21 cellular contexts compared by ENCODE assay signal in genomic region chr2:113206251-113206650, GRCh38. TPM values are rescaled to one million over a fixed set of nuclear protein-coding genes. Genes with fewer than 3 reads are reported as not detected.
DNase-seq lines count a peak whose midpoint lies in the region; ATAC-seq, FAIRE-seq and TF ChIP-seq lines count a peak whose summit lies in the region.
"Had no signal": no experiment of that assay in that cellular context is flagged by ENCODE, and none has a peak within 500 bp of the region (broad histone marks: within the 10 kb centered on the region; RNA-seq: fewer than 3 reads in every experiment).

No MANE protein-coding gene starts in this region.

- H3K36me3 Mint-ChIP-seq in T-helper 1 cell treated with Interleukin-12 subunit alpha and Interleukin-12 subunit beta and Interleukin-4 antibody, amounts not matched to agents 30 μg/mL and 1 μg/mL, for 36 hours (ENCODE audit: low read depth), result peaks cover 13% of the 10 kb centered on the region
- H3K36me3 Mint-ChIP-seq in CD8-positive, alpha-beta memory T cell, result peaks cover 0 to 23% (median 0%) of the 10 kb centered on the region in 3 donors
- H3K36me3 Mint-ChIP-seq in activated T-helper 17 cell treated with anti-CD3 and anti-CD28 coated beads, Interleukin-2, amount 50 U/mL, for 72 hours (ENCODE audit: low read depth), result peaks cover 28% of the 10 kb centered on the region
- peaks cover 0 to 19% (median 0%) of the 10 kb centered on the region in 3 donors for H3K36me3 Mint-ChIP-seq in naive thymus-derived CD8-positive, alpha-beta T cell
- H3K36me3 Mint-ChIP-seq: brain had no signal

- CTCF ChIA-PET in CD8-positive, alpha-beta memory T cell (lab: Charles Lee), result interaction anchor here (0.8 to 18.6 kb wide), 9 partner anchors 13 to 205 kb away, joined by 3 to 470 read pairs (median 4); no protein-coding TSS in a partner anchor

- peaks cover 8% of the 10 kb centered on the region for H3K4me1 ChIP-seq in CD8-positive, alpha-beta memory T cell (ENCODE audit: insufficient read depth, low read length)
- peaks cover 28 to 33% of the 10 kb centered on the region in 2 donors for H3K4me1 ChIP-seq in kidney (ENCODE audit: control insufficient read depth in 1 of 2, insufficient read depth in 1 of 2, low read depth in 1 of 2, low read length in 2 of 2)

- FAIRE-seq in kidney (lab: Jason Lieb, UNC), result no peak
- FAIRE-seq in HTR-8/SVneo (lab: Jason Lieb, UNC), result no peak
- FAIRE-seq: H54 had no signal

- H3K4me3 ChIP-seq in CD8-positive, alpha-beta memory T cell (ENCODE audit: low read length), result no peak overlapping the region
- H3K4me3 ChIP-seq in kidney (ENCODE audit: low read length in 2 of 2), result no peak overlapping the region
- H3K4me3 ChIP-seq: stomach, upper lobe of right lung had no signal

- H3K27ac ChIP-seq in CD8-positive, alpha-beta memory T cell (ENCODE audit: low read depth, low read length), result no peak overlapping the region
- H3K27ac ChIP-seq in kidney (ENCODE audit: low read depth in 2 of 2, low read length in 2 of 2), result peak overlapping the region in 1 of 2 donors; percentile 71
- H3K27ac ChIP-seq: epithelial cell of prostate, foreskin keratinocyte, upper lobe of right lung had no signal

- intact Hi-C loops in kidney (cut with DNase I), result no loop called here

- DNase-seq in T-helper 1 cell (no peak), C1 segment of cervical spinal cord (lab: John Stamatoyannopoulos, UW) (no peak), kidney (no peak), HTR-8/SVneo (ENCODE audit: insufficient read length, low spot score) (no peak)
- DNase-seq in CD8-positive, alpha-beta memory T cell, result no peak
- no peak for DNase-seq in naive thymus-derived CD8-positive, alpha-beta T cell
- DNase-seq: ACHN; activated CD8-positive, alpha-beta memory T cell treated with anti-CD3 and anti-CD28 coated beads, Interleukin-2, amount 10 ng/mL, durations not matched to agents 7 days and 5 days; activated gamma-delta T cell; foreskin keratinocyte; left cardiac atrium; NCI-H2029 treated with DMSO at 0.1 percent for 48 hours; SIG-M5; stimulated activated CD4-positive, alpha-beta T cell treated with anti-CD3 and anti-CD28 coated beads, Interleukin-1b, Interleukin-23, amount 100 ng/mL, for 48 hours; stomach; upper lobe of right lung had no signal

- no peaks in the 10 kb centered on the region for H3K27me3 ChIP-seq in CD8-positive, alpha-beta memory T cell (ENCODE audit: insufficient read depth, low read length, poor library complexity, severe bottlenecking)
- H3K27me3 ChIP-seq: foreskin keratinocyte, stomach, upper lobe of right lung had no signal

- H3K27me3 Mint-ChIP-seq in T-helper 1 cell treated with Interleukin-12 subunit alpha and Interleukin-12 subunit beta and Interleukin-4 antibody, amounts not matched to agents 30 μg/mL and 1 μg/mL, for 36 hours (ENCODE audit: low read depth), result no peaks in the 10 kb centered on the region
- H3K27me3 Mint-ChIP-seq in CD8-positive, alpha-beta memory T cell, result no peaks in the 10 kb centered on the region
- no peaks in the 10 kb centered on the region for H3K27me3 Mint-ChIP-seq in activated T-helper 17 cell treated with anti-CD3 and anti-CD28 coated beads, Interleukin-2, amount 50 U/mL, for 72 hours
- no peaks in the 10 kb centered on the region for H3K27me3 Mint-ChIP-seq in naive thymus-derived CD8-positive, alpha-beta T cell
- H3K27me3 Mint-ChIP-seq: activated CD8-positive, alpha-beta memory T cell treated with anti-CD3 and anti-CD28 coated beads, Interleukin-2, amount 10 ng/mL, durations not matched to agents 7 days and 5 days had no signal

- peaks cover 6% of the 10 kb centered on the region for H3K36me3 ChIP-seq in CD8-positive, alpha-beta memory T cell (ENCODE audit: insufficient read depth, low read length)
- H3K36me3 ChIP-seq in kidney (ENCODE audit: control insufficient read depth in 1 of 2, insufficient read depth in 2 of 2, low read length in 2 of 2), result peaks cover 0 to 2% of the 10 kb centered on the region in 2 donors

- no peak for TF ChIP-seq CTCF in kidney (IDR thresholded peaks at IDR 0.05; ENCODE audit: borderline replicate concordance, extremely low read depth, insufficient read depth)

- peak overlapping the region; percentile 13 for H3K27ac Mint-ChIP-seq in T-helper 1 cell treated with Interleukin-12 subunit alpha and Interleukin-12 subunit beta and Interleukin-4 antibody, amounts not matched to agents 30 μg/mL and 1 μg/mL, for 36 hours
- H3K27ac Mint-ChIP-seq in CD8-positive, alpha-beta memory T cell, result peak overlapping the region in 7 of 8 donors; percentile 4 to 86 (median 48)
- peak overlapping the region; percentile 51 for H3K27ac Mint-ChIP-seq in activated T-helper 17 cell treated with anti-CD3 and anti-CD28 coated beads, Interleukin-2, amount 50 U/mL, for 72 hours
- peak overlapping the region; percentile 6 to 95 (median 83) for H3K27ac Mint-ChIP-seq in naive thymus-derived CD8-positive, alpha-beta T cell
- H3K27ac Mint-ChIP-seq: activated CD8-positive, alpha-beta memory T cell treated with anti-CD3 and anti-CD28 coated beads, Interleukin-2, amount 10 ng/mL, durations not matched to agents 7 days and 5 days had no signal

- H3K9ac ChIP-seq in kidney (ENCODE audit: low read length in 2 of 2), result no peak overlapping the region

- H3K9me3 ChIP-seq in CD8-positive, alpha-beta memory T cell (ENCODE audit: low read length), result no peaks in the 10 kb centered on the region
- H3K9me3 ChIP-seq in kidney (ENCODE audit: control insufficient read depth in 1 of 2, low read length in 2 of 2), result no peaks in the 10 kb centered on the region
- H3K9me3 ChIP-seq: stomach, upper lobe of right lung had no signal

- no peak for ATAC-seq in activated T-helper 17 cell treated with anti-CD3 and anti-CD28 coated beads, Interleukin-2, amount 50 U/mL, for 72 hours (replicated peaks)
- ATAC-seq in naive thymus-derived CD8-positive, alpha-beta T cell, result no peak
- ATAC-seq: activated CD8-positive, alpha-beta memory T cell treated with anti-CD3 and anti-CD28 coated beads, Interleukin-2, amount 10 ng/mL, durations not matched to agents 7 days and 5 days; foreskin keratinocyte; left cardiac atrium; upper lobe of right lung had no signal

- H3K4me3 Mint-ChIP-seq in T-helper 1 cell treated with Interleukin-12 subunit alpha and Interleukin-12 subunit beta and Interleukin-4 antibody, amounts not matched to agents 30 μg/mL and 1 μg/mL, for 36 hours, result no peak overlapping the region
- no peak overlapping the region for H3K4me3 Mint-ChIP-seq in CD8-positive, alpha-beta memory T cell
- H3K4me3 Mint-ChIP-seq in activated T-helper 17 cell treated with anti-CD3 and anti-CD28 coated beads, Interleukin-2, amount 50 U/mL, for 72 hours, result no peak overlapping the region
- H3K4me3 Mint-ChIP-seq in naive thymus-derived CD8-positive, alpha-beta T cell, result no peak overlapping the region
- H3K4me3 Mint-ChIP-seq: activated CD8-positive, alpha-beta memory T cell treated with anti-CD3 and anti-CD28 coated beads, Interleukin-2, amount 10 ng/mL, durations not matched to agents 7 days and 5 days; brain had no signal

- POLR2A ChIA-PET in CD8-positive, alpha-beta memory T cell (lab: Charles Lee), result no interaction called here
- POLR2A ChIA-PET in naive thymus-derived CD8-positive, alpha-beta T cell (lab: Charles Lee), result interaction anchor here (0.7 to 3.7 kb wide), 3 partner anchors 42 to 164 kb away, joined by 3 to 21 read pairs (median 7); no protein-coding TSS in a partner anchor

- no peaks in the 10 kb centered on the region for H3K9me3 Mint-ChIP-seq in T-helper 1 cell treated with Interleukin-12 subunit alpha and Interleukin-12 subunit beta and Interleukin-4 antibody, amounts not matched to agents 30 μg/mL and 1 μg/mL, for 36 hours
- H3K9me3 Mint-ChIP-seq in CD8-positive, alpha-beta memory T cell, result no peaks in the 10 kb centered on the region
- H3K9me3 Mint-ChIP-seq in activated T-helper 17 cell treated with anti-CD3 and anti-CD28 coated beads, Interleukin-2, amount 50 U/mL, for 72 hours, result no peaks in the 10 kb centered on the region
- H3K9me3 Mint-ChIP-seq in naive thymus-derived CD8-positive, alpha-beta T cell, result no peaks in the 10 kb centered on the region

- H3K4me1 Mint-ChIP-seq in T-helper 1 cell treated with Interleukin-12 subunit alpha and Interleukin-12 subunit beta and Interleukin-4 antibody, amounts not matched to agents 30 μg/mL and 1 μg/mL, for 36 hours (ENCODE audit: low read depth), result peaks cover 13% of the 10 kb centered on the region
- H3K4me1 Mint-ChIP-seq in CD8-positive, alpha-beta memory T cell, result peaks cover 16 to 27% (median 19%) of the 10 kb centered on the region in 3 donors
- H3K4me1 Mint-ChIP-seq in activated T-helper 17 cell treated with anti-CD3 and anti-CD28 coated beads, Interleukin-2, amount 50 U/mL, for 72 hours, result peaks cover 4% of the 10 kb centered on the region
- H3K4me1 Mint-ChIP-seq in naive thymus-derived CD8-positive, alpha-beta T cell, result peaks cover 23 to 40% (median 32%) of the 10 kb centered on the region in 4 donors

RNA-seq across cellular contexts. Expression of gene PSD4, which starts 32.5 kb away (rescaled TPM):
- 100 to 1,000 TPM; 192 to 193 TPM for total RNA-seq in CD8-positive, alpha-beta memory T cell
- 42.1 TPM for polyA plus RNA-seq in CD8-positive, alpha-beta memory T cell
- 100 to 1,000 TPM; 300 to 503 TPM for total RNA-seq in activated T-helper 17 cell treated with anti-CD3 and anti-CD28 coated beads, Interleukin-2, amount 50 U/mL, for 72 hours
- 100 to 1,000 TPM; 118 to 124 TPM for total RNA-seq in naive thymus-derived CD8-positive, alpha-beta T cell
- polyA plus RNA-seq in naive thymus-derived CD8-positive, alpha-beta T cell, result 10 to 100 TPM; 22.8 to 44.1 (median 29.9) TPM
- total RNA-seq in kidney, result 42.0 TPM
- polyA plus RNA-seq in kidney (ENCODE audit: insufficient read depth, low read depth, low replicate concordance), result 16.2 TPM

Comparison
In these comparisons a context has a peak if more than half of its experiments do, and no peak if none do; other contexts are left out.
1. H3K27ac Mint-ChIP-seq: peak in every context shown above with its lines; median percentile 83 in naive thymus-derived CD8-positive, alpha-beta T cell; 51 in activated T-helper 17 cell treated with anti-CD3 and anti-CD28 coated beads, Interleukin-2, amount 50 U/mL, for 72 hours; 48 in CD8-positive, alpha-beta memory T cell; 13 in T-helper 1 cell treated with Interleukin-12 subunit alpha and Interleukin-12 subunit beta and Interleukin-4 antibody, amounts not matched to agents 30 μg/mL and 1 μg/mL, for 36 hours.